28 cellular contexts compared by ENCODE assay signal in the genomic region with DNA sequence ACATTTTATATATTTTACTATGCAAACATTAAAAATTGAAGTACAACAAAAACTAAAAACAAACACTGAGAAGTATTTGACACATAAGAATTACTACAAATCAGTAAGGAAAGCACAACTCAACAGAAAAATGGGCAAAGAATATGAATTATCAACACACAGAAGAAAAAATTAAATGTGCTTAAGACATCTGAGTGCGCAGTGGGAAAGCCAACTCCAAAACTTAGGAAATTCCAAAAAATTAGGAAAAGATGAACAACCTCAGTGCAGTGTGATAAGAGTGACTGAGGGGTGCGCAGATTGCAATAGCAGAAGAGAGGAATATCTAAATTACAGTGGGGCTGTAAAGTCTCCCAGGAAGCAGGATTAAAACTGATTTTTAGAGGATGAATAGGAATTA.
"Had no signal": no experiment of that assay in that cellular context is flagged by ENCODE, and none has a peak within 500 bp of the region (broad histone marks: within the 10 kb centered on the region; RNA-seq: fewer than 3 reads in every experiment).

No MANE protein-coding gene starts in this region.

- ATAC-seq: foreskin keratinocyte; gastroesophageal sphincter; heart left ventricle; left cardiac atrium; left lung; naive thymus-derived CD8-positive, alpha-beta T cell; right lobe of liver; stimulated activated naive CD8-positive, alpha-beta T cell treated with anti-CD3 and anti-CD28 coated beads, Interleukin-15, amount 100 ng/mL, for 72 hours; upper lobe of right lung had no signal

- H3K27me3 ChIP-seq: foreskin keratinocyte, hepatocyte, left lung, right lobe of liver, suprapubic skin, transverse colon, upper lobe of right lung, uterus had no signal

- H3K27ac Mint-ChIP-seq: stimulated activated naive CD8-positive, alpha-beta T cell treated with anti-CD3 and anti-CD28 coated beads, Interleukin-15, amount 100 ng/mL, for 72 hours had no signal

- H3K4me3 Mint-ChIP-seq: stimulated activated naive CD8-positive, alpha-beta T cell treated with anti-CD3 and anti-CD28 coated beads, Interleukin-15, amount 100 ng/mL, for 72 hours had no signal

- H3K4me3 ChIP-seq: esophagus muscularis mucosa, gastroesophageal sphincter, heart left ventricle, hepatocyte, left lung, right lobe of liver, smooth muscle cell, suprapubic skin, transverse colon, upper lobe of right lung, uterus had no signal

- H3K9ac ChIP-seq: parathyroid adenoma had no signal

- H3K27ac ChIP-seq: esophagus muscularis mucosa, foreskin keratinocyte, gastroesophageal sphincter, heart left ventricle, hepatocyte, parathyroid adenoma, right lobe of liver, suprapubic skin, transverse colon, uterus had no signal

- DNase-seq: effector memory CD4-positive, alpha-beta T cell; foreskin keratinocyte; heart left ventricle; left cardiac atrium; left lung; mesenchymal stem cell; midbrain; naive thymus-derived CD8-positive, alpha-beta T cell; occipital lobe; stimulated activated CD4-positive, alpha-beta T cell treated with anti-CD3 and anti-CD28 coated beads, Interleukin-12 subunit alpha, Interleukin-12 subunit beta, amount 100 ng/mL, for 4 hours; stimulated activated CD4-positive, alpha-beta T cell treated with anti-CD3 and anti-CD28 coated beads, Interleukin-1b, Interleukin-23, amount 100 ng/mL, for 48 hours; stimulated activated CD4-positive, alpha-beta T cell treated with anti-CD3 and anti-CD28 coated beads, Interleukin-4, amount 100 ng/mL, for 1 hour; stimulated activated CD8-positive, alpha-beta memory T cell treated with anti-CD3 and anti-CD28 coated beads, Interleukin-4, amount 100 ng/mL, for 48 hours; stimulated activated naive CD4-positive, alpha-beta T cell; stimulated activated naive CD8-positive, alpha-beta T cell treated with anti-CD3 and anti-CD28 coated beads, Interleukin-15, amount 100 ng/mL, for 72 hours; transverse colon; upper lobe of right lung; uterus had no signal

- FAIRE-seq: colon, endothelial cell of umbilical vein had no signal

- H3K9me3 Mint-ChIP-seq: naive thymus-derived CD8-positive, alpha-beta T cell had no signal

- H3K36me3 Mint-ChIP-seq: naive thymus-derived CD8-positive, alpha-beta T cell had no signal

- H3K4me1 ChIP-seq: parathyroid adenoma had no signal

- H3K9me3 ChIP-seq: esophagus muscularis mucosa, gastroesophageal sphincter, heart left ventricle, left lung, right lobe of liver, suprapubic skin, transverse colon, upper lobe of right lung, uterus had no signal

- H3K36me3 ChIP-seq: esophagus muscularis mucosa, gastroesophageal sphincter, heart left ventricle, left lung, right lobe of liver, suprapubic skin, transverse colon, upper lobe of right lung, uterus had no signal

- H3K27me3 Mint-ChIP-seq: progenitor cell of endocrine pancreas had no signal
